Comparison of ENCODE assay signal across 39 cellular contexts in genomic region chrX:22944945-22945344, GRCh38. TPM values are rescaled to one million over a fixed set of nuclear protein-coding genes. Genes with fewer than 3 reads are reported as not detected.
"Had no signal": no experiment of that assay in that cellular context is flagged by ENCODE, and none has a peak within 500 bp of the region (broad histone marks: within the 10 kb centered on the region; RNA-seq: fewer than 3 reads in every experiment).

No MANE protein-coding gene starts in this region.

- H3K4me1 Mint-ChIP-seq: activated B cell treated with CpG ODN at 0.5 μM for 24 hours; activated CD4-positive, alpha-beta T cell treated with anti-CD3 and anti-CD28 coated beads, Interleukin-2, amount 10 ng/mL, durations not matched to agents 24 days and 14 days; activated naive CD8-positive, alpha-beta T cell treated with anti-CD3 and anti-CD28 coated beads for 36 hours; activated T-helper 17 cell treated with anti-CD3 and anti-CD28 coated beads, Interleukin-2, amount 50 U/mL, for 72 hours; brain; central memory CD8-positive, alpha-beta T cell had no signal

- H3K27ac ChIP-seq: adrenal gland, cardiac muscle cell, VCaP had no signal

- ATAC-seq: activated CD8-positive, alpha-beta T cell treated with anti-CD3 and anti-CD28 coated beads for 36 hours; activated naive CD4-positive, alpha-beta T cell treated with anti-CD3 and anti-CD28 coated beads, Interleukin-2, amount 50 U/mL, for 72 hours; activated T-cell treated with anti-CD3 and anti-CD28 coated beads, Interleukin-2, amount 50 U/mL, for 4 hours; activated T-cell treated with anti-CD3 and anti-CD28 coated beads, Interleukin-2, amount 50 U/mL, for 72 hours; activated T-helper 17 cell treated with anti-CD3 and anti-CD28 coated beads, Interleukin-2, amount 50 U/mL, for 72 hours had no signal

- FAIRE-seq: bronchial epithelial cell, TTC549 had no signal

- H3K27me3 Mint-ChIP-seq: activated B cell treated with CpG ODN at 0.5 μM for 24 hours; activated CD4-positive, alpha-beta memory T cell treated with anti-CD3 and anti-CD28 coated beads for 36 hours; activated CD4-positive, alpha-beta T cell treated with anti-CD3 and anti-CD28 coated beads, Interleukin-2, amount 10 ng/mL, durations not matched to agents 24 days and 14 days; activated CD8-positive, alpha-beta T cell treated with anti-CD3 and anti-CD28 coated beads for 36 hours; activated naive CD8-positive, alpha-beta T cell treated with anti-CD3 and anti-CD28 coated beads for 36 hours; activated T-helper 17 cell treated with anti-CD3 and anti-CD28 coated beads, Interleukin-2, amount 50 U/mL, for 72 hours; brain; central memory CD8-positive, alpha-beta T cell had no signal

- H3K4me3 ChIP-seq: adrenal gland, cardiac muscle cell had no signal

- H3K9me3 ChIP-seq: adrenal gland had no signal

- H3K4me3 Mint-ChIP-seq: activated B cell treated with CpG ODN at 0.5 μM for 24 hours; activated CD4-positive, alpha-beta memory T cell treated with anti-CD3 and anti-CD28 coated beads for 36 hours; activated CD4-positive, alpha-beta T cell treated with anti-CD3 and anti-CD28 coated beads, Interleukin-2, amount 10 ng/mL, durations not matched to agents 24 days and 14 days; activated CD8-positive, alpha-beta T cell treated with anti-CD3 and anti-CD28 coated beads for 36 hours; activated naive CD4-positive, alpha-beta T cell treated with anti-CD3 and anti-CD28 coated beads for 36 hours; activated naive CD8-positive, alpha-beta T cell treated with anti-CD3 and anti-CD28 coated beads for 36 hours; activated T-cell treated with anti-CD3 and anti-CD28 coated beads, Interleukin-2, amount 50 U/mL, for 4 hours; activated T-cell treated with anti-CD3 and anti-CD28 coated beads, Interleukin-2, amount 50 U/mL, for 72 hours; activated T-helper 1 cell treated with anti-CD3 and anti-CD28 coated beads, Interleukin-12 subunit alpha, Interleukin-12 subunit beta, Interleukin-2, Interleukin-4 antibody, amounts not matched to agents 30 ng/mL and 10 ng/mL and 1 ng/mL, durations not matched to agents 14 hours and 24 hours and 36 hours; activated T-helper 17 cell treated with anti-CD3 and anti-CD28 coated beads, Interleukin-2, amount 50 U/mL, for 72 hours; brain; central memory CD8-positive, alpha-beta T cell; T-helper 1 cell treated with Interleukin-12 subunit alpha and Interleukin-12 subunit beta and Interleukin-4 antibody, amounts not matched to agents 30 μg/mL and 1 μg/mL, for 36 hours; T-helper 2 cell treated with Interferon-gamma antibody and Interleukin-4, amounts not matched to agents 5 μg/mL and 100 μg/mL, for 36 hours had no signal

- DNase-seq: activated B cell treated with CpG ODN at 0.5 μM for 24 hours; activated CD4-positive, alpha-beta memory T cell treated with anti-CD3 and anti-CD28 coated beads for 36 hours; activated CD4-positive, alpha-beta T cell treated with anti-CD3 and anti-CD28 coated beads for 4 hours; activated CD4-positive, alpha-beta T cell treated with anti-CD3 and anti-CD28 coated beads, Interleukin-2, amount 10 ng/mL, durations not matched to agents 24 days and 14 days; activated CD4-positive, alpha-beta T cell treated with anti-CD3 and anti-CD28 coated beads, Interleukin-2, amount 50 U/mL, for 1 hour; activated CD4-positive, alpha-beta T cell treated with anti-CD3 and anti-CD28 coated beads, Interleukin-2, amount 50 U/mL, for 4 hours; activated CD4-positive, CD25-positive, alpha-beta regulatory T cell treated with anti-CD3 and anti-CD28 coated beads, Interleukin-2, amount 50 U/mL, for 72 hours; activated CD8-positive, alpha-beta memory T cell treated with anti-CD3 and anti-CD28 coated beads, Interleukin-2, amount 50 U/mL, for 4 hours; activated CD8-positive, alpha-beta T cell treated with anti-CD3 and anti-CD28 coated beads for 36 hours; activated effector memory CD4-positive, alpha-beta T cell treated with anti-CD3 and anti-CD28 coated beads, Interleukin-2, amount 50 U/mL, for 16 hours; activated gamma-delta T cell treated with Interleukin-2 at 50 U/mL for 16 hours; activated naive CD4-positive, alpha-beta T cell; activated naive CD4-positive, alpha-beta T cell treated with anti-CD3 and anti-CD28 coated beads for 36 hours; activated naive CD4-positive, alpha-beta T cell treated with anti-CD3 and anti-CD28 coated beads, Interleukin-2, amount 50 U/mL, for 16 hours; activated naive CD8-positive, alpha-beta T cell treated with anti-CD3 and anti-CD28 coated beads for 36 hours; activated T-cell treated with anti-CD3 and anti-CD28 coated beads for 4 hours; activated T-cell treated with anti-CD3 and anti-CD28 coated beads, Interleukin-2, amount 50 U/mL, for 1 hour; activated T-cell treated with anti-CD3 and anti-CD28 coated beads, Interleukin-2, amount 50 U/mL, for 4 hours; activated T-cell treated with anti-CD3 and anti-CD28 coated beads, Interleukin-2, amount 50 U/mL, for 72 hours; adrenal gland; amniotic stem cell; aorta; caudate nucleus; cerebellar nuclear complex; T-helper 2 cell; T-helper 9 cell had no signal

- H3K27ac Mint-ChIP-seq: activated B cell treated with CpG ODN at 0.5 μM for 24 hours; activated CD4-positive, alpha-beta memory T cell treated with anti-CD3 and anti-CD28 coated beads for 36 hours; activated CD4-positive, alpha-beta T cell treated with anti-CD3 and anti-CD28 coated beads, Interleukin-2, amount 10 ng/mL, durations not matched to agents 24 days and 14 days; activated CD8-positive, alpha-beta T cell treated with anti-CD3 and anti-CD28 coated beads for 36 hours; activated naive CD4-positive, alpha-beta T cell treated with anti-CD3 and anti-CD28 coated beads for 36 hours; activated naive CD4-positive, alpha-beta T cell treated with anti-CD3 and anti-CD28 coated beads, Interleukin-2, amount 50 U/mL, for 72 hours; activated naive CD8-positive, alpha-beta T cell treated with anti-CD3 and anti-CD28 coated beads for 36 hours; activated T-cell treated with anti-CD3 and anti-CD28 coated beads, Interleukin-2, amount 50 U/mL, for 72 hours; activated T-helper 1 cell treated with anti-CD3 and anti-CD28 coated beads, Interleukin-12 subunit alpha, Interleukin-12 subunit beta, Interleukin-2, Interleukin-4 antibody, amounts not matched to agents 30 ng/mL and 10 ng/mL and 1 ng/mL, durations not matched to agents 14 hours and 24 hours and 36 hours; activated T-helper 17 cell treated with anti-CD3 and anti-CD28 coated beads, Interleukin-2, amount 50 U/mL, for 72 hours; brain; T-helper 1 cell treated with Interleukin-12 subunit alpha and Interleukin-12 subunit beta and Interleukin-4 antibody, amounts not matched to agents 30 μg/mL and 1 μg/mL, for 36 hours; T-helper 2 cell treated with Interferon-gamma antibody and Interleukin-4, amounts not matched to agents 5 μg/mL and 100 μg/mL, for 36 hours had no signal

- H3K9me3 Mint-ChIP-seq: activated B cell treated with CpG ODN at 0.5 μM for 24 hours; activated CD4-positive, alpha-beta memory T cell treated with anti-CD3 and anti-CD28 coated beads for 36 hours; activated CD4-positive, alpha-beta T cell treated with anti-CD3 and anti-CD28 coated beads, Interleukin-2, amount 10 ng/mL, durations not matched to agents 24 days and 14 days; activated CD8-positive, alpha-beta T cell treated with anti-CD3 and anti-CD28 coated beads for 36 hours; activated naive CD4-positive, alpha-beta T cell treated with anti-CD3 and anti-CD28 coated beads for 36 hours; activated naive CD4-positive, alpha-beta T cell treated with anti-CD3 and anti-CD28 coated beads, Interleukin-2, amount 50 U/mL, for 72 hours; activated naive CD8-positive, alpha-beta T cell treated with anti-CD3 and anti-CD28 coated beads for 36 hours; activated T-cell treated with anti-CD3 and anti-CD28 coated beads, Interleukin-2, amount 50 U/mL, for 4 hours; activated T-helper 1 cell treated with anti-CD3 and anti-CD28 coated beads, Interleukin-12 subunit alpha, Interleukin-12 subunit beta, Interleukin-2, Interleukin-4 antibody, amounts not matched to agents 30 ng/mL and 10 ng/mL and 1 ng/mL, durations not matched to agents 14 hours and 24 hours and 36 hours; activated T-helper 17 cell treated with anti-CD3 and anti-CD28 coated beads, Interleukin-2, amount 50 U/mL, for 72 hours; T-helper 1 cell treated with Interleukin-12 subunit alpha and Interleukin-12 subunit beta and Interleukin-4 antibody, amounts not matched to agents 30 μg/mL and 1 μg/mL, for 36 hours; T-helper 2 cell treated with Interferon-gamma antibody and Interleukin-4, amounts not matched to agents 5 μg/mL and 100 μg/mL, for 36 hours had no signal

- H3K27me3 ChIP-seq: adrenal gland, cardiac muscle cell had no signal

- H3K4me1 ChIP-seq: adrenal gland had no signal

- H3K36me3 ChIP-seq: adrenal gland, cardiac muscle cell had no signal

- H3K36me3 Mint-ChIP-seq: activated CD4-positive, alpha-beta memory T cell treated with anti-CD3 and anti-CD28 coated beads for 36 hours; activated naive CD4-positive, alpha-beta T cell treated with anti-CD3 and anti-CD28 coated beads, Interleukin-2, amount 50 U/mL, for 72 hours; activated naive CD8-positive, alpha-beta T cell treated with anti-CD3 and anti-CD28 coated beads for 36 hours; brain had no signal

RNA-seq across cellular contexts. Expression of gene DDX53, which starts 54.8 kb away (rescaled TPM):
- total RNA-seq: activated B cell treated with CpG ODN at 0.5 μM for 24 hours; activated CD4-positive, alpha-beta memory T cell treated with anti-CD3 and anti-CD28 coated beads for 36 hours; activated CD4-positive, alpha-beta T cell treated with anti-CD3 and anti-CD28 coated beads, Interleukin-2, amount 10 ng/mL, durations not matched to agents 24 days and 14 days; activated CD8-positive, alpha-beta memory T cell treated with anti-CD3 and anti-CD28 coated beads for 36 hours; activated CD8-positive, alpha-beta T cell treated with anti-CD3 and anti-CD28 coated beads for 36 hours; activated naive CD4-positive, alpha-beta T cell treated with anti-CD3 and anti-CD28 coated beads for 36 hours; activated naive CD4-positive, alpha-beta T cell treated with anti-CD3 and anti-CD28 coated beads, Interleukin-2, amount 50 U/mL, for 72 hours; activated naive CD8-positive, alpha-beta T cell treated with anti-CD3 and anti-CD28 coated beads for 36 hours; activated T-cell treated with anti-CD3 and anti-CD28 coated beads, Interleukin-2, amount 50 U/mL, for 4 hours; activated T-cell treated with anti-CD3 and anti-CD28 coated beads, Interleukin-2, amount 50 U/mL, for 72 hours; activated T-helper 1 cell treated with anti-CD3 and anti-CD28 coated beads, Interleukin-12 subunit alpha, Interleukin-12 subunit beta, Interleukin-2, Interleukin-4 antibody, amounts not matched to agents 30 ng/mL and 10 ng/mL and 1 ng/mL, durations not matched to agents 14 hours and 24 hours and 36 hours; activated T-helper 17 cell treated with anti-CD3 and anti-CD28 coated beads, Interleukin-2, amount 50 U/mL, for 72 hours; adrenal gland; aorta; bronchial epithelial cell; cardiac muscle cell; chondrocyte had no signal
- polyA plus RNA-seq: aorta, cardiac muscle cell had no signal
